ENCODE assay signal across 13 cellular contexts in the genomic region with DNA sequence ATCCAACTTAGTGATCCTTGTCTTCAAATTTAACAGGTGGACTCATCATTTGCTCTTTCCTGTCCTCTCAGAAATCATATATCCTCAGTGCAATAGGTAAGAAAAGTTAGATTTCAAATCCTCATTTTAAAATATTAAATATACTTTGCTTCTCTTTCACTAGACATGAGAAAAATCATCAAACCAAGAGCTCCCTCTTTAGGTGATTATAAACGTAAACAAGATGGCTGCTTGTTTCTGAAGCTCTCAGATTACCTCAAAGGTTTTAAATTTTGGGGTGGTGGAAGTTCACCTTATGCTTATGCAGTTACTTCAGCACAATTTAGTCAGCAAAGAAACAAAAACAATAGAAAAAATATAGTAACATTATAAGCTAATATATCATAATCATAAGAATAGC. TPM values are rescaled to one million over a fixed set of nuclear protein-coding genes. Genes with fewer than 3 reads are reported as not detected.
DNase-seq lines count a peak whose midpoint lies in the region; ATAC-seq and TF ChIP-seq lines count a peak whose summit lies in the region.
"Had no signal": no experiment of that assay in that cellular context is flagged by ENCODE, and none has a peak within 500 bp of the region (broad histone marks: within the 10 kb centered on the region; RNA-seq: fewer than 3 reads in every experiment).

No MANE protein-coding gene starts in this region.

- no peak overlapping the region for H3K27ac Mint-ChIP-seq in activated CD4-positive, alpha-beta T cell treated with anti-CD3 and anti-CD28 coated beads, Interleukin-2, amount 10 ng/mL, durations not matched to agents 7 days and 5 days
- H3K27ac Mint-ChIP-seq: activated T-helper 17 cell treated with anti-CD3 and anti-CD28 coated beads, Interleukin-2, amount 50 U/mL, for 72 hours; CD8-positive, alpha-beta memory T cell had no signal

- peak; percentile 3 for DNase-seq in GM13977 (ENCODE audit: low spot score)
- no peak for DNase-seq in PC-9
- peak; percentile 11 for DNase-seq in fibroblast of villous mesenchyme (ENCODE audit: low read depth)
- DNase-seq in activated CD4-positive, alpha-beta T cell treated with anti-CD3 and anti-CD28 coated beads, Interleukin-2, amount 10 ng/mL, durations not matched to agents 7 days and 5 days = no peak
- no peak for DNase-seq in ascending aorta (ENCODE audit: low spot score in 2 of 2)
- DNase-seq in stimulated activated CD4-positive, alpha-beta T cell treated with anti-CD3 and anti-CD28 coated beads, Interleukin-4, amount 100 ng/mL, for 4 hours = no peak
- DNase-seq: activated CD4-positive, alpha-beta T cell treated with anti-CD3 and anti-CD28 coated beads for 1 hour; CD8-positive, alpha-beta memory T cell; right cardiac atrium had no signal

- no peak for ATAC-seq in HG02623 (IDR thresholded peaks at IDR 0.05; ENCODE audit: unreplicated experiment)
- ATAC-seq: activated T-helper 17 cell treated with anti-CD3 and anti-CD28 coated beads, Interleukin-2, amount 50 U/mL, for 72 hours; right cardiac atrium had no signal

- BruUV-seq in PC-9 (replicated peaks; lab: Mats Ljungman, UMichigan) = no TSS peak

- no peaks in the 10 kb centered on the region for H3K9me2 ChIP-seq in PC-9 (ENCODE audit: insufficient read depth)

- peaks cover 9% of the 10 kb centered on the region for H3K27me3 ChIP-seq in ACC112 (ENCODE audit: insufficient read depth, low read length)
- H3K27me3 ChIP-seq in PC-9 (ENCODE audit: insufficient read depth, low read depth) = no peaks in the 10 kb centered on the region
- H3K27me3 ChIP-seq in ascending aorta = no peaks in the 10 kb centered on the region

- H2AFZ ChIP-seq in ACC112 (ENCODE audit: low read length, unreplicated experiment) = peak overlapping the region; percentile 74
- no peak overlapping the region for H2AFZ ChIP-seq in PC-9

- no peak overlapping the region for H3K4me2 ChIP-seq in PC-9

- H3K4me3 ChIP-seq in ACC112 (ENCODE audit: low read depth, low read length) (no peak overlapping the region), PC-9 (no peak overlapping the region), fibroblast of villous mesenchyme (ENCODE audit: low read depth, low read length) (no peak overlapping the region), ascending aorta (no peak overlapping the region)

- in situ Hi-C loops in GM13977 (cut with MboI; ENCODE audit: low pct_unique_long_range_greater_than_20kb, low sequenced_read_pairs, unreplicated experiment) = no loop called here

- no peaks in the 10 kb centered on the region for H3K4me1 Mint-ChIP-seq in activated CD4-positive, alpha-beta T cell treated with anti-CD3 and anti-CD28 coated beads, Interleukin-2, amount 10 ng/mL, durations not matched to agents 7 days and 5 days
- H3K4me1 Mint-ChIP-seq: activated T-helper 17 cell treated with anti-CD3 and anti-CD28 coated beads, Interleukin-2, amount 50 U/mL, for 72 hours; CD8-positive, alpha-beta memory T cell had no signal

- intact Hi-C loops in PC-9 (cut with micrococcal nuclease; ENCODE audit: unreplicated experiment) = loop anchor here (1.0 to 2.0 kb wide), 3 partner anchors 86 to 581 kb away; no protein-coding TSS in a partner anchor
- intact Hi-C loops in ascending aorta (cut with DNase I) = no loop called here

- no peaks in the 10 kb centered on the region for H4K20me1 ChIP-seq in PC-9 (ENCODE audit: insufficient read depth)

- no peaks in the 10 kb centered on the region for H3K4me1 ChIP-seq in ACC112 (ENCODE audit: control insufficient read depth, insufficient read depth, low read length, unreplicated experiment)
- H3K4me1 ChIP-seq in PC-9 (replicated peaks; ENCODE audit: insufficient read depth) = no peaks in the 10 kb centered on the region
- H3K4me1 ChIP-seq in ascending aorta = no peaks in the 10 kb centered on the region

- TF ChIP-seq CTCF in GM13977 (IDR thresholded peaks at IDR 0.05; ENCODE audit: extremely low read depth, insufficient read depth, missing control alignments) = peak; percentile 9
- TF ChIP-seq CTCF in PC-9 (conservative IDR thresholded peaks at IDR 0.05) = peak; percentile 35; the same call in 1 of the 2 replicates
- TF ChIP-seq CTCF in fibroblast of villous mesenchyme (IDR thresholded peaks at IDR 0.05; ENCODE audit: insufficient read depth, low read depth, low read length) = peak; percentile 20
- no peak for TF ChIP-seq CTCF in ascending aorta (IDR thresholded peaks at IDR 0.05)

- H3K9me3 ChIP-seq in PC-9 (ENCODE audit: insufficient read depth, low read depth) (no peaks in the 10 kb centered on the region), ascending aorta (no peaks in the 10 kb centered on the region)

- POLR2A ChIA-PET in PC-9 (lab: Charles Lee; ENCODE audit: unreplicated experiment) = no interaction called here
- POLR2A ChIA-PET in activated CD4-positive, alpha-beta T cell treated with anti-CD3 and anti-CD28 coated beads, Interleukin-2, amount 10 ng/mL, durations not matched to agents 7 days and 5 days (lab: Charles Lee) = no interaction called here

- H3F3A ChIP-seq in PC-9 (ENCODE audit: insufficient read depth, low read depth) = no peaks in the 10 kb centered on the region

- H3K79me2 ChIP-seq in ACC112 (ENCODE audit: control insufficient read depth, insufficient read depth, low read length, unreplicated experiment) = no peaks in the 10 kb centered on the region
- no peaks in the 10 kb centered on the region for H3K79me2 ChIP-seq in PC-9 (ENCODE audit: low read depth)

- H3K4me3 Mint-ChIP-seq in activated CD4-positive, alpha-beta T cell treated with anti-CD3 and anti-CD28 coated beads, Interleukin-2, amount 10 ng/mL, durations not matched to agents 7 days and 5 days = no peak overlapping the region
- H3K4me3 Mint-ChIP-seq: activated T-helper 17 cell treated with anti-CD3 and anti-CD28 coated beads, Interleukin-2, amount 50 U/mL, for 72 hours; CD8-positive, alpha-beta memory T cell had no signal

- H3K36me3 ChIP-seq in ACC112 (ENCODE audit: insufficient read depth, low read length) = no peaks in the 10 kb centered on the region
- H3K36me3 ChIP-seq in PC-9 (ENCODE audit: low read depth) = no peaks in the 10 kb centered on the region
- H3K36me3 ChIP-seq in ascending aorta = no peaks in the 10 kb centered on the region

- no peaks in the 10 kb centered on the region for H3K27me3 Mint-ChIP-seq in activated CD4-positive, alpha-beta T cell treated with anti-CD3 and anti-CD28 coated beads, Interleukin-2, amount 10 ng/mL, durations not matched to agents 7 days and 5 days
- H3K27me3 Mint-ChIP-seq: activated T-helper 17 cell treated with anti-CD3 and anti-CD28 coated beads, Interleukin-2, amount 50 U/mL, for 72 hours had no signal

- H3K27ac ChIP-seq in ACC112 (ENCODE audit: low read depth, low read length) = no peak overlapping the region
- H3K27ac ChIP-seq in PC-9 = no peak overlapping the region
- no peak overlapping the region for H3K27ac ChIP-seq in ascending aorta

- no peaks in the 10 kb centered on the region for H3K9me3 Mint-ChIP-seq in activated CD4-positive, alpha-beta T cell treated with anti-CD3 and anti-CD28 coated beads, Interleukin-2, amount 10 ng/mL, durations not matched to agents 7 days and 5 days

- CTCF ChIA-PET in PC-9 (lab: Charles Lee) = no interaction called here
- CTCF ChIA-PET in activated CD4-positive, alpha-beta T cell treated with anti-CD3 and anti-CD28 coated beads, Interleukin-2, amount 10 ng/mL, durations not matched to agents 7 days and 5 days (lab: Charles Lee) = no interaction called here

- H3K36me3 Mint-ChIP-seq in activated CD4-positive, alpha-beta T cell treated with anti-CD3 and anti-CD28 coated beads, Interleukin-2, amount 10 ng/mL, durations not matched to agents 7 days and 5 days (ENCODE audit: low read depth) = no peaks in the 10 kb centered on the region
- H3K36me3 Mint-ChIP-seq: CD8-positive, alpha-beta memory T cell had no signal

RNA-seq across cellular contexts. Expression of a gene that starts 27.3 kb away (rescaled TPM):
- not detected in 2 replicates for total RNA-seq in PC-9 (2021)
- not detected in 2 replicates for total RNA-seq in fibroblast of villous mesenchyme
- total RNA-seq in activated CD4-positive, alpha-beta T cell treated with anti-CD3 and anti-CD28 coated beads, Interleukin-2, amount 10 ng/mL, durations not matched to agents 7 days and 5 days = not detected
- total RNA-seq in ascending aorta = not detected
- total RNA-seq: activated T-helper 17 cell treated with anti-CD3 and anti-CD28 coated beads, Interleukin-2, amount 50 U/mL, for 72 hours; CD8-positive, alpha-beta memory T cell; LHCN-M2; right cardiac atrium had no signal

RNA-seq across cellular contexts. Expression of a gene that starts 43.8 kb away (rescaled TPM):
- not detected in 2 replicates for total RNA-seq in PC-9 (2021)
- not detected in 2 replicates for total RNA-seq in fibroblast of villous mesenchyme
- not detected for total RNA-seq in activated CD4-positive, alpha-beta T cell treated with anti-CD3 and anti-CD28 coated beads, Interleukin-2, amount 10 ng/mL, durations not matched to agents 7 days and 5 days
- not detected for total RNA-seq in ascending aorta
- total RNA-seq: activated T-helper 17 cell treated with anti-CD3 and anti-CD28 coated beads, Interleukin-2, amount 50 U/mL, for 72 hours; CD8-positive, alpha-beta memory T cell; LHCN-M2; right cardiac atrium had no signal

Comparison
In these comparisons a context has a peak if more than half of its experiments do, and no peak if none do; other contexts are left out.
1. DNase-seq: peak in GM13977 (single experiment) and fibroblast of villous mesenchyme (single experiment); none in PC-9 (0 of 2), activated CD4-positive, alpha-beta T cell treated with anti-CD3 and anti-CD28 coated beads, Interleukin-2, amount 10 ng/mL, durations not matched to agents 7 days and 5 days (single experiment), ascending aorta (0 of 2) and stimulated activated CD4-positive, alpha-beta T cell treated with anti-CD3 and anti-CD28 coated beads, Interleukin-4, amount 100 ng/mL, for 4 hours (0 of 2).
2. CTCF ChIP-seq: peak in GM13977 (single experiment), PC-9 (single experiment) and fibroblast of villous mesenchyme (single experiment); none in ascending aorta (0 of 3).